ENCODE assay signal across 18 cellular contexts in the genomic region with DNA sequence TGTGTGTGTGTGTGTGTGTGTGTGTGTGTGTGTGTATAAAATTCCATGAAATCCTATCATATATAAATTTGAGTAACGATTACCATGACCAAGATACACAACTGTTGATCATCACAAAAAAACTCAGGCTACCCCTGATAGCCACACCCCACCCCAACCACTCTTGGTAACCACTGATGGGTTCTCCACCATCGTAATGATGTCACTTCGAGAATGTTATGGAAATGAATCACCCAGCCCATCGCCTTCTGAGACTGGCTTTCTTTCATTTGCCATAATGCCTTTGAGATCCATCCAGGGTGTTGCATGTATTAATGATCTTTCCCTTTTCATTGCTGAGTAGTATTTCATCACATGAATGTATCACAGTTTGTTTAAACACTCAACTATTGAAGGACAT.
DNase-seq lines count a peak whose midpoint lies in the region; ATAC-seq, FAIRE-seq and TF ChIP-seq lines count a peak whose summit lies in the region.
"Had no signal": no experiment of that assay in that cellular context is flagged by ENCODE, and none has a peak within 500 bp of the region (broad histone marks: within the 10 kb centered on the region; RNA-seq: fewer than 3 reads in every experiment).

No MANE protein-coding gene starts in this region.

- no peaks in the 10 kb centered on the region for H3K36me3 ChIP-seq in astrocyte (ENCODE audit: insufficient read depth, low read length)

- H3K9me3 ChIP-seq in astrocyte (ENCODE audit: insufficient read depth, low read depth, low read length), result no peaks in the 10 kb centered on the region
- H3K9me3 ChIP-seq: Caco-2 had no signal

- TF ChIP-seq CTCF in astrocyte (IDR thresholded peaks at IDR 0.05; ENCODE audit: insufficient read depth, low read depth, low read length), result no peak
- no peak for TF ChIP-seq CTCF in fibroblast of mammary gland (conservative IDR thresholded peaks at IDR 0.05; ENCODE audit: control insufficient read depth, insufficient read depth, low read depth, low read length)
- TF ChIP-seq CTCF in mesothelial cell of epicardium (IDR thresholded peaks at IDR 0.05; ENCODE audit: unreplicated experiment), result no peak

- H4K20me1 ChIP-seq in astrocyte (ENCODE audit: insufficient read depth, low read length), result no peaks in the 10 kb centered on the region

- no peaks in the 10 kb centered on the region for H3K27me3 ChIP-seq in astrocyte (ENCODE audit: insufficient read depth, low read length)

- no peak overlapping the region for H3K9ac ChIP-seq in astrocyte (ENCODE audit: low read length)

- no peak overlapping the region for H3K4me2 ChIP-seq in astrocyte (ENCODE audit: low read length)

- H3K27ac Mint-ChIP-seq in astrocyte (ENCODE audit: unreplicated experiment) (no peak overlapping the region), mesothelial cell of epicardium (no peak overlapping the region)
- H3K27ac Mint-ChIP-seq: CD4-positive, alpha-beta T cell; H9 had no signal

- no peaks in the 10 kb centered on the region for H3K79me2 ChIP-seq in astrocyte (ENCODE audit: insufficient read depth, low read length)

- no peak overlapping the region for H3K4me3 Mint-ChIP-seq in astrocyte (ENCODE audit: unreplicated experiment)
- H3K4me3 Mint-ChIP-seq in mesothelial cell of epicardium, result no peak overlapping the region
- H3K4me3 Mint-ChIP-seq: CD4-positive, alpha-beta T cell; H9 had no signal

- H3K36me3 Mint-ChIP-seq in astrocyte (ENCODE audit: low read depth, unreplicated experiment) (no peaks in the 10 kb centered on the region), mesothelial cell of epicardium (no peaks in the 10 kb centered on the region)

- ATAC-seq in GM18519 (IDR thresholded peaks at IDR 0.05; ENCODE audit: low FRiP score, unreplicated experiment), result no peak
- ATAC-seq in HG03354 (IDR thresholded peaks at IDR 0.05; ENCODE audit: poor library complexity, severe bottlenecking, unreplicated experiment), result no peak
- ATAC-seq: GM12878 had no signal

- H3K4me1 Mint-ChIP-seq in astrocyte (ENCODE audit: low read depth, unreplicated experiment) (peaks cover 6% of the 10 kb centered on the region), mesothelial cell of epicardium (peaks cover 14% of the 10 kb centered on the region)

- FAIRE-seq in astrocyte (lab: Jason Lieb, UNC), result peak; percentile 56
- FAIRE-seq: A204.1, D721Med, GM12878, H1 had no signal

- H3K4me3 ChIP-seq in astrocyte (ENCODE audit: insufficient read depth, low read depth, low read length), result no peak overlapping the region
- no peak overlapping the region for H3K4me3 ChIP-seq in fibroblast of mammary gland (ENCODE audit: control insufficient read depth, low read depth, low read length)
- H3K4me3 ChIP-seq: GM12878 had no signal

- H3K9me3 Mint-ChIP-seq in astrocyte (ENCODE audit: unreplicated experiment), result no peaks in the 10 kb centered on the region
- H3K9me3 Mint-ChIP-seq in mesothelial cell of epicardium, result peaks cover 15% of the 10 kb centered on the region

- H2AFZ ChIP-seq in astrocyte (ENCODE audit: low read depth, low read length), result no peak overlapping the region

- H3K27me3 Mint-ChIP-seq in astrocyte (ENCODE audit: low read depth, unreplicated experiment) (no peaks in the 10 kb centered on the region), mesothelial cell of epicardium (ENCODE audit: low read depth) (no peaks in the 10 kb centered on the region)

- H3K4me1 ChIP-seq in astrocyte (ENCODE audit: insufficient read depth, low read length), result peaks cover 10% of the 10 kb centered on the region

- DNase-seq in HT1080 (ENCODE audit: low read depth) (peak; percentile 29), astrocyte (ENCODE audit: low read depth) (no peak), fibroblast of mammary gland (ENCODE audit: low read depth) (peak; percentile 6), NOMO-1 treated with DMSO at 0.1 percent for 48 hours (lab: John Stamatoyannopoulos, UW; ENCODE audit: unreplicated experiment) (no peak), mesothelial cell of epicardium (ENCODE audit: low spot score in 2 of 2, unreplicated experiment in 2 of 2) (no peak)
- DNase-seq: ACHN; AML-193; Caco-2; CD4-positive, alpha-beta T cell; H9; KG1 had no signal

- no peak overlapping the region for H3K27ac ChIP-seq in astrocyte (ENCODE audit: low read depth, low read length)
- H3K27ac ChIP-seq: C4-2B had no signal

Comparison
In these comparisons a context has a peak if more than half of its experiments do, and no peak if none do; other contexts are left out.
1. DNase-seq: peak in HT1080 (single experiment) and fibroblast of mammary gland (single experiment); none in astrocyte (single experiment), NOMO-1 treated with DMSO at 0.1 percent for 48 hours (single experiment) and mesothelial cell of epicardium (0 of 2).